Comparison of ENCODE assay signal across 12 cellular contexts in the genomic region with DNA sequence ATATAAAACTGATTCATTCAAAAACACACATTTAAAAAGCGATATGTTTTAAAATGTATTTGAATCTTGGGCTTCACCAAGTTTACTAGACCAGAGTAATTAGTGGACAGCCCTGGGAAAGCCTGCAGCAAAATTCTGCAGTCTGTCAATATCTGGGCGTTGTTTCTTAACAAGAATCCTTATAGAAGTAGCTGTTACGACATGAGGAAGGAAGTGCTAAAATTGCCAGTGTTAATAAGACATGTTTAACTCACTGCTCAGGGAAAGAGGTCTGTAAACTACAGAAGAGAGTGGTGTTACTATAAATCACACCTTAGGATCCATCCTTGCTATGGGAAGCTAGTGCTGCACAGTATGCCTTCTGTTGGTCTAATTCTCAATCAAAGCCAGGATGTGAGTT.
"Had no signal": no experiment of that assay in that cellular context is flagged by ENCODE, and none has a peak within 500 bp of the region (broad histone marks: within the 10 kb centered on the region; RNA-seq: fewer than 3 reads in every experiment).

No MANE protein-coding gene starts in this region.

- H3K9me3 Mint-ChIP-seq: activated CD4-positive, alpha-beta T cell treated with anti-CD3 and anti-CD28 coated beads, Interleukin-2, amount 10 ng/mL, durations not matched to agents 24 days and 14 days; mesothelial cell of epicardium; neural progenitor cell; stimulated activated naive CD8-positive, alpha-beta T cell treated with anti-CD3 and anti-CD28 coated beads, Interleukin-15, Interleukin-2, amounts not matched to agents 100 ng/mL and 50 ng/mL, for 24 hours had no signal

- DNase-seq: activated CD4-positive, alpha-beta T cell treated with anti-CD3 and anti-CD28 coated beads, Interleukin-2, amount 10 ng/mL, durations not matched to agents 24 days and 14 days; activated naive CD4-positive, alpha-beta T cell treated with Interleukin-2 at 50 U/mL for 16 hours; caudate nucleus; effector CD8-positive, alpha-beta T cell; hippocampal formation; stimulated activated CD4-positive, alpha-beta T cell treated with anti-CD3 and anti-CD28 coated beads, Interleukin-15, amount 100 ng/mL, for 24 hours; stimulated activated CD4-positive, alpha-beta T cell treated with anti-CD3 and anti-CD28 coated beads, Interleukin-4, amount 100 ng/mL, for 24 hours; upper lobe of left lung; WERI-Rb-1 had no signal

- H3K36me3 Mint-ChIP-seq: mesothelial cell of epicardium, neural progenitor cell had no signal

- H3K27ac Mint-ChIP-seq: activated CD4-positive, alpha-beta T cell treated with anti-CD3 and anti-CD28 coated beads, Interleukin-2, amount 10 ng/mL, durations not matched to agents 24 days and 14 days; mesothelial cell of epicardium; neural progenitor cell; stimulated activated naive CD8-positive, alpha-beta T cell treated with anti-CD3 and anti-CD28 coated beads, Interleukin-15, Interleukin-2, amounts not matched to agents 100 ng/mL and 50 ng/mL, for 24 hours had no signal

- H3K27me3 Mint-ChIP-seq: activated CD4-positive, alpha-beta T cell treated with anti-CD3 and anti-CD28 coated beads, Interleukin-2, amount 10 ng/mL, durations not matched to agents 24 days and 14 days; stimulated activated naive CD8-positive, alpha-beta T cell treated with anti-CD3 and anti-CD28 coated beads, Interleukin-15, Interleukin-2, amounts not matched to agents 100 ng/mL and 50 ng/mL, for 24 hours had no signal

- H3K4me1 Mint-ChIP-seq: activated CD4-positive, alpha-beta T cell treated with anti-CD3 and anti-CD28 coated beads, Interleukin-2, amount 10 ng/mL, durations not matched to agents 24 days and 14 days; neural progenitor cell had no signal

- H3K4me3 Mint-ChIP-seq: activated CD4-positive, alpha-beta T cell treated with anti-CD3 and anti-CD28 coated beads, Interleukin-2, amount 10 ng/mL, durations not matched to agents 24 days and 14 days; mesothelial cell of epicardium; neural progenitor cell; stimulated activated naive CD8-positive, alpha-beta T cell treated with anti-CD3 and anti-CD28 coated beads, Interleukin-15, Interleukin-2, amounts not matched to agents 100 ng/mL and 50 ng/mL, for 24 hours had no signal
